Comparison of ENCODE assay signal across 21 cellular contexts in the genomic region with DNA sequence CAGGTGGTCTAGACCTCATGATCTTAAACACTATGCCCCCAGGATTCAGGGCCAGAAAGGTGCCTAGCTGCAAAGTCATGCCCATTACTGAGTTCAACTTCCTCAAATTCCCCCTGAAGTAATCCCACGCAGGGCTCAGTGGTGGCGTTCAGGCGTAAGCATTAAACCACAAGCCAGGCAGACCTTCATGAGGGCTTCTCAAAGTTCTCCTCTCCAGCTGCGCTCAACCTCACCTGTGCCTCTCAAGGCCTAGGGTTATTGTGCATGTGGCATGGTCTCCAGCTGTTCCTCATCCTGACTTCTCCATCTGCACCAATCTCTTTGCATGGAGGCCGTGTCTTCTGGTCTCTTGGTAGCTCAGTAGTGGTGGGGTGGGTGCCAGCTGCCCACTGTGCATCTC.
"Had no signal": no experiment of that assay in that cellular context is flagged by ENCODE, and none has a peak within 500 bp of the region (broad histone marks: within the 10 kb centered on the region; RNA-seq: fewer than 3 reads in every experiment).

No MANE protein-coding gene starts in this region.

- FAIRE-seq: endothelial cell of umbilical vein had no signal

- H3K27ac Mint-ChIP-seq: activated CD4-positive, alpha-beta memory T cell treated with anti-CD3 and anti-CD28 coated beads for 36 hours; natural killer cell; T-helper 17 cell had no signal

- DNase-seq: activated CD4-positive, alpha-beta memory T cell treated with anti-CD3 and anti-CD28 coated beads for 36 hours; activated gamma-delta T cell treated with Interleukin-2 at 50 U/mL for 16 hours; activated T-cell treated with anti-CD3 and anti-CD28 coated beads, Interleukin-2, amount 50 U/mL, for 48 hours; adrenal gland; central memory CD4-positive, alpha-beta T cell; effector CD4-positive, alpha-beta T cell; foreskin keratinocyte; head of caudate nucleus; left colon; mucosa of descending colon; natural killer cell; occipital lobe; psoas muscle; right lobe of liver; spleen; stimulated activated CD4-positive, alpha-beta T cell treated with anti-CD3 and anti-CD28 coated beads, Interleukin-2, amount 100 ng/mL, for 24 hours; stimulated activated naive CD8-positive, alpha-beta T cell treated with anti-CD3 and anti-CD28 coated beads, Interleukin-15, amount 100 ng/mL, for 72 hours; T-helper 17 cell; testis had no signal

- H3K36me3 ChIP-seq: adrenal gland, right lobe of liver, spleen had no signal

- H3K27ac ChIP-seq: adrenal gland, coronary artery, foreskin keratinocyte had no signal

- H3K27me3 Mint-ChIP-seq: activated CD4-positive, alpha-beta memory T cell treated with anti-CD3 and anti-CD28 coated beads for 36 hours; stimulated activated naive CD8-positive, alpha-beta T cell treated with anti-CD3 and anti-CD28 coated beads, Interleukin-15, amount 100 ng/mL, for 72 hours; T-helper 17 cell had no signal

- H3K4me3 Mint-ChIP-seq: activated CD4-positive, alpha-beta memory T cell treated with anti-CD3 and anti-CD28 coated beads for 36 hours; natural killer cell; stimulated activated naive CD8-positive, alpha-beta T cell treated with anti-CD3 and anti-CD28 coated beads, Interleukin-15, amount 100 ng/mL, for 72 hours; T-helper 17 cell had no signal

- ATAC-seq: foreskin keratinocyte; left colon; mucosa of descending colon; natural killer cell; psoas muscle; right lobe of liver; stimulated activated naive CD8-positive, alpha-beta T cell treated with anti-CD3 and anti-CD28 coated beads, Interleukin-15, amount 100 ng/mL, for 72 hours; T-helper 17 cell had no signal

- H3K27me3 ChIP-seq: adrenal gland, foreskin keratinocyte, right lobe of liver, spleen, testis had no signal

- H3K4me3 ChIP-seq: adrenal gland, coronary artery, mucosa of descending colon, psoas muscle, right lobe of liver, spleen, testis had no signal

- H3K9me3 Mint-ChIP-seq: activated CD4-positive, alpha-beta memory T cell treated with anti-CD3 and anti-CD28 coated beads for 36 hours; natural killer cell; stimulated activated naive CD8-positive, alpha-beta T cell treated with anti-CD3 and anti-CD28 coated beads, Interleukin-15, amount 100 ng/mL, for 72 hours had no signal

- H3K4me1 ChIP-seq: psoas muscle had no signal

- H3K4me1 Mint-ChIP-seq: natural killer cell had no signal
